In genomic region chr17:46876353-46876887, GRCh38 we compare ENCODE assay signal across 8 cellular contexts. TPM values are rescaled to one million over a fixed set of nuclear protein-coding genes. Genes with fewer than 3 reads are reported as not detected.
A peak's percentile ranks its signal among the peaks of the same experiment; 100 is the strongest.
DNase-seq lines count a peak whose midpoint lies in the region; ATAC-seq and TF ChIP-seq lines count a peak whose summit lies in the region.

No MANE protein-coding gene starts in this region.

- 68 to 73% methylated on average over 12 of the region's 12 CpGs for WGBS in heart right ventricle, 2 donors

- H3K9me3 Mint-ChIP-seq in activated T-cell treated with anti-CD3 and anti-CD28 coated beads, Interleukin-2, amount 50 U/mL, for 24 hours: no peaks in the 10 kb centered on the region

- H3K4me3 Mint-ChIP-seq in activated T-cell treated with anti-CD3 and anti-CD28 coated beads, Interleukin-2, amount 50 U/mL, for 24 hours: no peak overlapping the region

- TF ChIP-seq CTCF in left ventricle myocardium inferior (IDR thresholded peaks at IDR 0.05; ENCODE audit: borderline replicate concordance) (no peak), heart right ventricle (IDR thresholded peaks at IDR 0.05) (peak in 2 of 9 donors; percentile 8 to 9), epithelial cell of esophagus (IDR thresholded peaks at IDR 0.05; ENCODE audit: insufficient read depth, low read depth, low read length, missing control alignments) (peak; percentile 78), upper lobe of right lung (IDR thresholded peaks at IDR 0.05) (peak; percentile 17)

- no peaks in the 10 kb centered on the region for H3K27me3 Mint-ChIP-seq in activated T-cell treated with anti-CD3 and anti-CD28 coated beads, Interleukin-2, amount 50 U/mL, for 24 hours

- no peak overlapping the region for H3K4me3 ChIP-seq in left ventricle myocardium inferior
- H3K4me3 ChIP-seq in heart right ventricle: no peak overlapping the region
- H3K4me3 ChIP-seq in epithelial cell of esophagus (ENCODE audit: low read length): no peak overlapping the region
- H3K4me3 ChIP-seq in upper lobe of right lung: no peak overlapping the region

- H3K4me1 ChIP-seq in left ventricle myocardium inferior (peaks cover 5% of the 10 kb centered on the region), heart right ventricle (peaks cover 0 to 41% (median 3%) of the 10 kb centered on the region in 9 donors), upper lobe of right lung (peaks cover 13% of the 10 kb centered on the region)

- no peaks in the 10 kb centered on the region for H3K27me3 ChIP-seq in left ventricle myocardium inferior (ENCODE audit: low read depth)
- no peaks in the 10 kb centered on the region for H3K27me3 ChIP-seq in heart right ventricle
- no peaks in the 10 kb centered on the region for H3K27me3 ChIP-seq in upper lobe of right lung

- H3K27ac Mint-ChIP-seq in activated T-cell treated with anti-CD3 and anti-CD28 coated beads, Interleukin-2, amount 50 U/mL, for 24 hours: no peak overlapping the region

- H3K36me3 ChIP-seq in left ventricle myocardium inferior: no peaks in the 10 kb centered on the region
- H3K36me3 ChIP-seq in heart right ventricle: no peaks in the 10 kb centered on the region
- H3K36me3 ChIP-seq in upper lobe of right lung: no peaks in the 10 kb centered on the region

- DNase-seq in left ventricle myocardium inferior: no peak
- no peak for DNase-seq in heart right ventricle
- DNase-seq in NCI-H2196 treated with DMSO at 0.1 percent for 48 hours (lab: John Stamatoyannopoulos, UW; ENCODE audit: unreplicated experiment): peak; percentile 86
- peak; percentile 72 for DNase-seq in epithelial cell of esophagus (ENCODE audit: low read depth)
- DNase-seq in upper lobe of right lung: no peak
- DNase-seq in amygdala (lab: John Stamatoyannopoulos, UW): no peak
- no peak for DNase-seq in activated T-cell treated with anti-CD3 and anti-CD28 coated beads, Interleukin-2, amount 50 U/mL, for 24 hours
- no peak for DNase-seq in T1000 (lab: John Stamatoyannopoulos, UW)

- peaks cover 2% of the 10 kb centered on the region for H3K4me1 Mint-ChIP-seq in activated T-cell treated with anti-CD3 and anti-CD28 coated beads, Interleukin-2, amount 50 U/mL, for 24 hours (ENCODE audit: low read depth)

- intact Hi-C loops in left ventricle myocardium inferior (cut with micrococcal nuclease) (no loop called here), heart right ventricle (cut with DNase I) (no loop called here), upper lobe of right lung (cut with DNase I) (no loop called here)

- H3K9me3 ChIP-seq in left ventricle myocardium inferior (replicated peaks) (no peaks in the 10 kb centered on the region), heart right ventricle (no peaks in the 10 kb centered on the region), upper lobe of right lung (no peaks in the 10 kb centered on the region)

- H3K36me3 Mint-ChIP-seq in activated T-cell treated with anti-CD3 and anti-CD28 coated beads, Interleukin-2, amount 50 U/mL, for 24 hours (ENCODE audit: low read depth): no peaks in the 10 kb centered on the region

- ATAC-seq in heart right ventricle (no peak), upper lobe of right lung (peak; percentile 48)

- H3K27ac ChIP-seq in left ventricle myocardium inferior (replicated peaks) (peak overlapping the region; percentile 57), heart right ventricle (peak overlapping the region in 1 of 10 donors; percentile 87), upper lobe of right lung (no peak overlapping the region)

RNA-seq across cellular contexts. Expression of gene WNT9B, which starts 25.0 kb away (rescaled TPM):
- total RNA-seq in left ventricle myocardium inferior: 0.85 TPM
- total RNA-seq in heart right ventricle: 1 to 10 TPM in 1 of 10 donors, under 1 TPM in 9; 0.18 to 2.4 (median 0.35) TPM
- under 1 TPM; 0.19 to 0.51 TPM for polyA plus RNA-seq in heart right ventricle
- 2.0 TPM for total RNA-seq in upper lobe of right lung

RNA-seq across cellular contexts. Expression of gene GOSR2, which starts 46.5 kb away (rescaled TPM):
- total RNA-seq in left ventricle myocardium inferior (41.9 TPM), heart right ventricle (10 to 100 TPM; 33.3 to 47.3 (median 40.0) TPM), upper lobe of right lung (66.5 TPM)
- polyA plus RNA-seq in heart right ventricle: 10 to 100 TPM; 20.3 to 44.4 TPM

RNA-seq across cellular contexts. Expression of gene WNT3, which starts 57.9 kb away (rescaled TPM):
- total RNA-seq in left ventricle myocardium inferior (0.96 TPM), heart right ventricle (1 to 10 TPM in 6 of 10 donors, under 1 TPM in 4; 0.83 to 3.7 (median 1.5) TPM), upper lobe of right lung (3.3 TPM)
- under 1 TPM; 0.66 to 0.72 TPM for polyA plus RNA-seq in heart right ventricle

Comparison
In these comparisons a context has a peak if more than half of its experiments do, and no peak if none do; other contexts are left out.
1. DNase-seq: peak in NCI-H2196 treated with DMSO at 0.1 percent for 48 hours (single experiment) and epithelial cell of esophagus (single experiment); none in left ventricle myocardium inferior (single experiment), heart right ventricle (0 of 2), upper lobe of right lung (single experiment), amygdala (0 of 56), activated T-cell treated with anti-CD3 and anti-CD28 coated beads, Interleukin-2, amount 50 U/mL, for 24 hours (single experiment) and T1000 (single experiment).